Comparison of ENCODE assay signal across 23 cellular contexts in the genomic region with DNA sequence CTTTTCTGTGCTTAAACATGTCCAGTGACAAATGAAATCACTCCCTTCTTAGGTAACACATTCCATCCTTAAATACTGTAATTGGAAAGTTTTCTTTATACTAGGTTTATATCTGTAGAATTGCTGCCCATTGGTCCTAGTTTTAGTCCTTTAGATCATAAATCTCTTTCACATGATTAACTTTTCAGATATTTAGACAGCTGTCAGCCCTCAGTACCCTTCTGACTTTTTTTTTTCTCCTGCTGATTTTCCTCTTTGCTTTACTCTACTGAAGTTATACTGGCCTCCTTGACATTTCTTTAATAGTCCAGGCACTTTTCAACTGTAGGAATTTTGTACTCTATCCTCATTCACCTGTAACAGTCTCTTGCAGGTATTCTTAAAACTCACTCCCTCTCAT.
"Had no signal": no experiment of that assay in that cellular context is flagged by ENCODE, and none has a peak within 500 bp of the region (broad histone marks: within the 10 kb centered on the region; RNA-seq: fewer than 3 reads in every experiment).

No MANE protein-coding gene starts in this region.

- H3K4me3 ChIP-seq: left lung, lung, ovary, right atrium auricular region, right lobe of liver, smooth muscle cell, tibial nerve, uterus had no signal

- DNase-seq: hypothalamus; immature natural killer cell; kidney; left colon; left lung; mesendoderm; naive B cell; natural killer cell; ovary; right lobe of liver; stimulated activated CD4-positive, alpha-beta T cell treated with anti-CD3 and anti-CD28 coated beads, Interleukin-1b, Interleukin-23, amount 100 ng/mL, for 48 hours; stimulated activated CD4-positive, alpha-beta T cell treated with anti-CD3 and anti-CD28 coated beads, Interleukin-2, amount 100 ng/mL, for 48 hours; stimulated activated CD4-positive, alpha-beta T cell treated with anti-CD3 and anti-CD28 coated beads, Interleukin-4, amount 100 ng/mL, for 4 hours; stimulated activated CD8-positive, alpha-beta memory T cell treated with anti-CD3 and anti-CD28 coated beads, Interleukin-4, amount 100 ng/mL, for 48 hours; stimulated activated naive CD4-positive, alpha-beta T cell treated with Interleukin-2 at 50 U/mL for 16 hours; stimulated activated naive CD8-positive, alpha-beta T cell treated with anti-CD3 and anti-CD28 coated beads, Interleukin-15, amount 100 ng/mL, for 72 hours; substantia nigra; uterus had no signal

- H3K27ac ChIP-seq: left lung, ovary, right atrium auricular region, right lobe of liver, tibial nerve, uterus had no signal

- H3K27me3 ChIP-seq: left lung, ovary, right atrium auricular region, right lobe of liver, tibial nerve, uterus had no signal

- H3K36me3 ChIP-seq: ovary, right atrium auricular region, right lobe of liver, tibial nerve, uterus had no signal

- ATAC-seq: left colon; left lung; natural killer cell; right lobe of liver; stimulated activated memory B cell treated with anti-CD40 and anti-IgM and Interleukin-4, amounts not matched to agents 10 μg/mL and 1 μg/mL and 100 μg/mL, for 72 hours; stimulated activated naive CD8-positive, alpha-beta T cell treated with anti-CD3 and anti-CD28 coated beads, Interleukin-15, amount 100 ng/mL, for 72 hours had no signal

- H3K9me3 ChIP-seq: left lung, ovary, right atrium auricular region, right lobe of liver, tibial nerve, uterus had no signal

- H3K4me1 ChIP-seq: left lung, right atrium auricular region, right lobe of liver, uterus had no signal
